Comparison of ENCODE assay signal across 8 cellular contexts in the genomic region with DNA sequence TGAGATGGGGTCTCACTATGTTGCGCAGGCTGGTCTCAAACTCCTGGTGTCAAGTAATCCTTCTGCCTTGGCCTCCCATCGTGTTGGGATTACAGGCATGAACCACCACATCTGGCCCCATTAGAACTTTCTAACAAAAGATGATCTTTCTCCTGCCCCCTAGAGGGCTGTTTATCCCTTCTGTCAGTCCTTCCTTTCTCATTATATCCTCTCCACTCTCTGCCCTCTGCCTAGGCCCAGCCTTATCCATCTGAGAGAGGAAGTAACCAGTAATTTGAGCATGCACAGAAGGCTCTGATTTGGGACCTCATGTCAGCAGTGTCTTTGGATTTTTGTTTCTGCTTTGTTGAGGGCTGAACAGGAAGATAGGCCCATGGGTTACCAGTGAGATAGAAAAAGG. TPM values are rescaled to one million over a fixed set of nuclear protein-coding genes. Genes with fewer than 3 reads are reported as not detected.
DNase-seq lines count a peak whose midpoint lies in the region; ATAC-seq, FAIRE-seq and TF ChIP-seq lines count a peak whose summit lies in the region.

No MANE protein-coding gene starts in this region.

- H2AFZ ChIP-seq in OCI-LY1 (ENCODE audit: low read length), result no peak overlapping the region

- H3K27me3 ChIP-seq in OCI-LY1 (ENCODE audit: insufficient read depth, low read length) (no peaks in the 10 kb centered on the region), prostate gland (replicated peaks; ENCODE audit: insufficient read depth) (no peaks in the 10 kb centered on the region), gastrocnemius medialis (no peaks in the 10 kb centered on the region)

- no peaks in the 10 kb centered on the region for H3K9me2 ChIP-seq in OCI-LY1 (ENCODE audit: low read depth, low read length)

- WGBS in prostate gland, result 90% methylated on average over 2 of the region's 2 CpGs

- TF ChIP-seq POLR2A in GM12892 (IDR thresholded peaks at IDR 0.05; ENCODE audit: low read depth, low read length) (no peak), prostate gland (IDR thresholded peaks at IDR 0.05) (no peak), gastrocnemius medialis (IDR thresholded peaks at IDR 0.05) (no peak)

- intact Hi-C loops in prostate gland (cut with DNase I), result loop anchor here (10.0 kb wide), 1 partner anchor 64 kb away; no protein-coding TSS in a partner anchor
- intact Hi-C loops in gastrocnemius medialis (cut with DNase I; ENCODE audit: low total_unique reads), result loop anchor here (10.0 kb wide), 1 partner anchor 54 kb away; a partner anchor contains a TSS

- in situ Hi-C loops in gastrocnemius medialis (cut with MboI; ENCODE audit: low sequenced_read_pairs in 4 of 4), result loop anchor here in 1 of 4 donors (25.0 kb wide), 1 partner anchor 249 kb away; no protein-coding TSS in a partner anchor

- no peaks in the 10 kb centered on the region for H4K20me1 ChIP-seq in OCI-LY1 (ENCODE audit: insufficient read depth, low read length)

- FAIRE-seq in GM12892 (lab: Jason Lieb, UNC), result peak; percentile 5

- H3F3A ChIP-seq in OCI-LY1 (ENCODE audit: insufficient read depth, low read length), result no peaks in the 10 kb centered on the region

- no peak overlapping the region for H3K9ac ChIP-seq in OCI-LY1 (ENCODE audit: low read length)

- peak; percentile 41 for TF ChIP-seq CTCF in OCI-LY1 (IDR thresholded peaks at IDR 0.05; ENCODE audit: low read length)
- peak; percentile 39 for TF ChIP-seq CTCF in fibroblast of the aortic adventitia (IDR thresholded peaks at IDR 0.05; ENCODE audit: insufficient read depth, low read length)
- TF ChIP-seq CTCF in prostate gland (IDR thresholded peaks at IDR 0.05), result no peak
- peak in 1 of 5 experiments; percentile 20 for TF ChIP-seq CTCF in gastrocnemius medialis (IDR thresholded peaks at IDR 0.05 in 4 of 5, conservative IDR thresholded peaks at IDR 0.05 in 1 of 5)

- peak; percentile 22 for DNase-seq in AG08396 (ENCODE audit: low spot score)
- peak; percentile 9 for DNase-seq in GM12892 (ENCODE audit: insufficient read length)
- DNase-seq in fibroblast of the aortic adventitia (ENCODE audit: low read depth), result peak; percentile 14
- DNase-seq in prostate gland (ENCODE audit: low spot score), result no peak
- no peak for DNase-seq in gastrocnemius medialis

- peaks cover 1% of the 10 kb centered on the region for H3K4me1 ChIP-seq in OCI-LY1 (ENCODE audit: insufficient read depth, low read length, severe bottlenecking)
- H3K4me1 ChIP-seq in prostate gland (replicated peaks), result no peaks in the 10 kb centered on the region
- peaks cover under 1% of the 10 kb centered on the region in 2 donors for H3K4me1 ChIP-seq in gastrocnemius medialis

- H3K36me3 ChIP-seq in OCI-LY1 (ENCODE audit: insufficient read depth, low read length) (no peaks in the 10 kb centered on the region; the same call in 1 of the 2 replicates), prostate gland (no peaks in the 10 kb centered on the region), gastrocnemius medialis (no peaks in the 10 kb centered on the region)

- H3K9me3 ChIP-seq in OCI-LY1 (ENCODE audit: low read length), result peaks cover 5% of the 10 kb centered on the region; the same call in 1 of the 2 replicates
- H3K9me3 ChIP-seq in prostate gland, result no peaks in the 10 kb centered on the region
- H3K9me3 ChIP-seq in gastrocnemius medialis, result no peaks in the 10 kb centered on the region

- H3K27ac ChIP-seq in OCI-LY1 (ENCODE audit: low read depth, low read length, poor library complexity, severe bottlenecking), result no peak overlapping the region
- no peak overlapping the region for H3K27ac ChIP-seq in prostate gland
- H3K27ac ChIP-seq in gastrocnemius medialis, result no peak overlapping the region

- no peaks in the 10 kb centered on the region for H3K79me2 ChIP-seq in OCI-LY1 (ENCODE audit: insufficient read depth, low read length)

- H3K4me2 ChIP-seq in OCI-LY1 (ENCODE audit: low read length), result no peak overlapping the region

- no peak for ATAC-seq in HG03354 (IDR thresholded peaks at IDR 0.05; ENCODE audit: poor library complexity, severe bottlenecking, unreplicated experiment)
- ATAC-seq in HG03025 (IDR thresholded peaks at IDR 0.05; ENCODE audit: low FRiP score, unreplicated experiment), result no peak
- no peak for ATAC-seq in gastrocnemius medialis

- no peak overlapping the region for H3K4me3 ChIP-seq in OCI-LY1 (ENCODE audit: low read depth, low read length, poor library complexity, severe bottlenecking)
- H3K4me3 ChIP-seq in fibroblast of the aortic adventitia (ENCODE audit: low read depth, low read length), result no peak overlapping the region
- H3K4me3 ChIP-seq in prostate gland, result no peak overlapping the region
- no peak overlapping the region for H3K4me3 ChIP-seq in gastrocnemius medialis

RNA-seq across cellular contexts. Expression of a gene that starts 4.4 kb away (rescaled TPM):
- polyA plus RNA-seq in GM12892 (2012; ENCODE audit: missing spikeins), result 12.8 TPM
- total RNA-seq in fibroblast of the aortic adventitia (ENCODE audit: low replicate concordance), result 57.2 and 68.5 TPM in 2 replicates
- total RNA-seq in prostate gland, result 10 to 100 TPM; 43.7 to 53.7 TPM
- 10 to 100 TPM; 21.2 to 32.2 (median 26.9) TPM for total RNA-seq in gastrocnemius medialis

RNA-seq across cellular contexts. Expression of a gene that starts 58.7 kb away (rescaled TPM):
- polyA plus RNA-seq in GM12892 (2012; ENCODE audit: missing spikeins), result 78.8 TPM
- 487 and 798 TPM in 2 replicates for total RNA-seq in fibroblast of the aortic adventitia (ENCODE audit: low replicate concordance)
- 100 to 1,000 TPM; 202 to 206 TPM for total RNA-seq in prostate gland
- 100 to 1,000 TPM; 140 to 203 (median 172) TPM for total RNA-seq in gastrocnemius medialis

Comparison
In these comparisons a context has a peak if more than half of its experiments do, and no peak if none do; other contexts are left out.
1. DNase-seq: peak in AG08396 (single experiment), GM12892 (single experiment) and fibroblast of the aortic adventitia (single experiment); none in prostate gland (single experiment) and gastrocnemius medialis (0 of 2).
2. CTCF ChIP-seq: peak in OCI-LY1 (single experiment) and fibroblast of the aortic adventitia (single experiment); none in prostate gland (0 of 4).